In the genomic region with DNA sequence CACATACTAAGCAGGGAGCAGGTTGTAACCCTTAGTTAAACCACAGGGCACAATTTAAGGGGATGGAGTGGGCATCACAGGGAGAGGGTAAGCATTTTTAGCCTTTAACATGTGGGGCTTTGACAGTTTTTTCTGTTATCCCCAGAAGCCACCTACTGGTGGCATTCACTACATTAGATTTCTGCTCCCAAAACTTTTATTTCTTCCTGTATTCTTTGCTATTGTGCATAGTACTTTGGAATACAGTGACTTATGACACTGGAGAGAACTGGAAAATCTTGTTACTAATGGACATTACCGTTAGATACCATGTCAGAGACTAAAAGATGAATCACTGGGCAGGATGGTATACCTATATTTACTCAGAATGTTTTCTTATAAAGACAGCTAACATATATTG, we compare ENCODE assay signal across 18 cellular contexts. TPM values are rescaled to one million over a fixed set of nuclear protein-coding genes. Genes with fewer than 3 reads are reported as not detected.
DNase-seq lines count a peak whose midpoint lies in the region; FAIRE-seq and TF ChIP-seq lines count a peak whose summit lies in the region.
"Had no signal": no experiment of that assay in that cellular context is flagged by ENCODE, and none has a peak within 500 bp of the region (broad histone marks: within the 10 kb centered on the region; RNA-seq: fewer than 3 reads in every experiment).

No MANE protein-coding gene starts in this region.

- intact Hi-C loops in cardiac septum (cut with DNase I) = no loop called here

- H3K4me3 ChIP-seq in BE2C (ENCODE audit: low read depth, low read length) (no peak overlapping the region), KMS-11 (IDR thresholded peaks at IDR 0.05; ENCODE audit: insufficient read depth, low read depth, low read length) (no peak overlapping the region), adipocyte (ENCODE audit: low read length) (no peak overlapping the region), keratinocyte (ENCODE audit: control insufficient read depth in 2 of 3, extremely low read depth in 1 of 3, insufficient read depth in 2 of 3, low read depth in 1 of 3, low read length in 3 of 3) (no peak overlapping the region)
- H3K4me3 ChIP-seq: HAP-1, SJCRH30, vagina had no signal

- no peak overlapping the region for H2AFZ ChIP-seq in KMS-11 (ENCODE audit: low read depth)
- H2AFZ ChIP-seq in keratinocyte (ENCODE audit: control insufficient read depth, low read length) = no peak overlapping the region

- H3K4me2 ChIP-seq in KMS-11 (no peak overlapping the region), keratinocyte (ENCODE audit: control insufficient read depth, extremely low read depth, insufficient read depth, low read depth, low read length) (no peak overlapping the region)

- H3K36me3 ChIP-seq in BE2C = no peaks in the 10 kb centered on the region
- H3K36me3 ChIP-seq in KMS-11 (ENCODE audit: insufficient read depth) = no peaks in the 10 kb centered on the region
- no peaks in the 10 kb centered on the region for H3K36me3 ChIP-seq in adipocyte (ENCODE audit: control insufficient read depth, insufficient read depth, low read length, severe bottlenecking)
- H3K36me3 ChIP-seq in keratinocyte (ENCODE audit: control insufficient read depth in 2 of 2, extremely low read depth in 1 of 2, insufficient read depth in 2 of 2, low read length in 2 of 2) = no peaks in the 10 kb centered on the region
- H3K36me3 ChIP-seq: HAP-1, SJCRH30, vagina had no signal

- H3K79me2 ChIP-seq in KMS-11 (ENCODE audit: insufficient read depth, low read depth) = no peaks in the 10 kb centered on the region
- H3K79me2 ChIP-seq in keratinocyte (ENCODE audit: control insufficient read depth, insufficient read depth, low read length) = no peaks in the 10 kb centered on the region

- H3K9me3 ChIP-seq in BE2C (no peaks in the 10 kb centered on the region), adipocyte (ENCODE audit: control insufficient read depth, low read length) (no peaks in the 10 kb centered on the region), keratinocyte (ENCODE audit: control insufficient read depth, low read depth, low read length) (no peaks in the 10 kb centered on the region)
- H3K9me3 ChIP-seq: HAP-1, SJCRH30, vagina had no signal

- H3K4me1 ChIP-seq in BE2C (no peaks in the 10 kb centered on the region), KMS-11 (ENCODE audit: low read depth, poor library complexity, severe bottlenecking) (no peaks in the 10 kb centered on the region), adipocyte (ENCODE audit: control insufficient read depth, insufficient read depth, low read length) (no peaks in the 10 kb centered on the region), keratinocyte (ENCODE audit: control insufficient read depth, extremely low read depth, insufficient read depth, low read length) (no peaks in the 10 kb centered on the region)
- H3K4me1 ChIP-seq: vagina had no signal

- DNase-seq in BE2C = no peak
- DNase-seq in adipocyte (ENCODE audit: low read depth) = peak; percentile 6
- no peak for DNase-seq in keratinocyte (ENCODE audit: low read depth, low spot score)
- DNase-seq in NK-92 treated with Interleukin-12 subunit alpha and Interleukin-12 subunit beta, amount 100 ng/mL, for 24 hours (lab: John Stamatoyannopoulos, UW) = no peak
- no peak for DNase-seq in NCI-H226
- no peak for DNase-seq in cardiac septum (ENCODE audit: low spot score)
- no peak for DNase-seq in NCI-H526 treated with DMSO at 0.1 percent for 48 hours (lab: John Stamatoyannopoulos, UW)
- DNase-seq: activated CD4-positive, CD25-positive, alpha-beta regulatory T cell; CD4-positive, alpha-beta memory T cell; KBM-7; kidney; naive thymus-derived CD8-positive, alpha-beta T cell; NCI-H2227 treated with DMSO at 0.1 percent for 48 hours had no signal

- H3K27ac ChIP-seq in KMS-11 = no peak overlapping the region
- H3K27ac ChIP-seq in keratinocyte (ENCODE audit: control insufficient read depth, insufficient read depth, low read length) = no peak overlapping the region
- H3K27ac ChIP-seq: SJCRH30, vagina had no signal

- H3K27me3 ChIP-seq in BE2C (no peaks in the 10 kb centered on the region), KMS-11 (ENCODE audit: insufficient read depth, low read depth) (no peaks in the 10 kb centered on the region), adipocyte (replicated peaks; ENCODE audit: control insufficient read depth, insufficient read depth, low read length) (no peaks in the 10 kb centered on the region), keratinocyte (ENCODE audit: control insufficient read depth, extremely low read depth, insufficient read depth, low read length) (no peaks in the 10 kb centered on the region)
- H3K27me3 ChIP-seq: SJCRH30, vagina had no signal

- FAIRE-seq in keratinocyte (lab: Jason Lieb, UNC) = no peak
- FAIRE-seq: kidney had no signal

- dilution Hi-C loops in keratinocyte (cut with MboI; ENCODE audit: extremely low pct_ligation_motif_present, low sequenced_read_pairs) = no loop called here

- H3K9ac ChIP-seq in KMS-11 (no peak overlapping the region), adipocyte (ENCODE audit: low read length) (no peak overlapping the region), keratinocyte (ENCODE audit: control insufficient read depth, extremely low read depth, insufficient read depth, low read length) (no peak overlapping the region)

- no peaks in the 10 kb centered on the region for H3K9me1 ChIP-seq in keratinocyte (ENCODE audit: control insufficient read depth, extremely low read depth, insufficient read depth, low read length)

- TF ChIP-seq CTCF in BE2C (IDR thresholded peaks at IDR 0.05; ENCODE audit: low read depth, low read length) (peak; percentile 47), KMS-11 (conservative IDR thresholded peaks at IDR 0.05; ENCODE audit: low read depth, low read length) (peak; percentile 35), keratinocyte (optimal IDR thresholded peaks at IDR 0.05 in 1 of 3, IDR thresholded peaks at IDR 0.05 in 1 of 3, conservative IDR thresholded peaks at IDR 0.05 in 1 of 3; ENCODE audit: extremely low read depth in 1 of 3, insufficient read depth in 2 of 3, low read length in 3 of 3) (peak in 2 of 3 experiments; percentile 2 to 17)

- H4K20me1 ChIP-seq in KMS-11 (ENCODE audit: insufficient read depth) (no peaks in the 10 kb centered on the region), keratinocyte (ENCODE audit: control insufficient read depth, extremely low read depth, insufficient read depth, low read length) (no peaks in the 10 kb centered on the region)

RNA-seq across cellular contexts. Expression of gene TRIM75, which starts 7.3 kb away (rescaled TPM):
- not detected for polyA plus RNA-seq in BE2C (2012; ENCODE audit: insufficient read depth, insufficient read length, low read depth)
- not detected in 3 replicates for polyA plus RNA-seq in keratinocyte
- not detected for polyA plus RNA-seq in keratinocyte (2011; ENCODE audit: low read depth)
- not detected in 2 replicates for polyA plus RNA-seq in keratinocyte (2011; cell fraction: cytosol; rRNA removed)
- polyA plus RNA-seq in keratinocyte (2011; cell fraction: nucleus; rRNA removed) = not detected in 2 replicates
- polyA plus RNA-seq in keratinocyte (2012; ENCODE audit: low replicate concordance) = 0.28 TPM in 1 of 2 replicates, not detected in the other
- not detected in 3 replicates for polyA minus RNA-seq in keratinocyte
- polyA minus RNA-seq in keratinocyte (2011; cell fraction: cytosol; rRNA and poly(A)+ RNA removed) = not detected
- polyA minus RNA-seq in keratinocyte (2011; cell fraction: nucleus; rRNA and poly(A)+ RNA removed) = not detected in 2 replicates
- not detected for total RNA-seq in cardiac septum
- total RNA-seq: CD4-positive, alpha-beta memory T cell; fibroblast of lung; kidney; naive thymus-derived CD8-positive, alpha-beta T cell; vagina had no signal
- polyA plus RNA-seq: CD4-positive, alpha-beta memory T cell; fibroblast of lung; naive thymus-derived CD8-positive, alpha-beta T cell had no signal

RNA-seq across cellular contexts. Expression of gene TRIM60, which starts 29.1 kb away (rescaled TPM):
- not detected for polyA plus RNA-seq in BE2C (2012; ENCODE audit: insufficient read depth, insufficient read length, low read depth)
- polyA plus RNA-seq in keratinocyte = not detected in 3 replicates
- polyA plus RNA-seq in keratinocyte (2011; ENCODE audit: low read depth) = 0.10 TPM
- polyA plus RNA-seq in keratinocyte (2011; cell fraction: cytosol; rRNA removed) = not detected in 2 replicates
- polyA plus RNA-seq in keratinocyte (2011; cell fraction: nucleus; rRNA removed) = not detected in 2 replicates
- polyA plus RNA-seq in keratinocyte (2012; ENCODE audit: low replicate concordance) = not detected in 2 replicates
- polyA minus RNA-seq in keratinocyte = not detected in 3 replicates
- polyA minus RNA-seq in keratinocyte (2011; cell fraction: cytosol; rRNA and poly(A)+ RNA removed) = not detected
- not detected in 2 replicates for polyA minus RNA-seq in keratinocyte (2011; cell fraction: nucleus; rRNA and poly(A)+ RNA removed)
- not detected for total RNA-seq in cardiac septum
- total RNA-seq: CD4-positive, alpha-beta memory T cell; fibroblast of lung; kidney; naive thymus-derived CD8-positive, alpha-beta T cell; SJCRH30; vagina had no signal
- polyA plus RNA-seq: CD4-positive, alpha-beta memory T cell; fibroblast of lung; naive thymus-derived CD8-positive, alpha-beta T cell had no signal

RNA-seq across cellular contexts. Expression of gene TMEM192, which starts 51.7 kb away (rescaled TPM):
- 15.0 TPM for polyA plus RNA-seq in BE2C (2012; ENCODE audit: insufficient read depth, insufficient read length, low read depth)
- polyA plus RNA-seq in keratinocyte = 25.3 to 32.7 TPM (median 29.9 TPM) in 3 replicates
- 17.0 TPM for polyA plus RNA-seq in keratinocyte (2011; ENCODE audit: low read depth)
- polyA plus RNA-seq in keratinocyte (2011; cell fraction: cytosol; rRNA removed) = 21.1 and 45.5 TPM in 2 replicates
- polyA plus RNA-seq in keratinocyte (2011; cell fraction: nucleus; rRNA removed) = 28.8 and 30.9 TPM in 2 replicates
- polyA plus RNA-seq in keratinocyte (2012; ENCODE audit: low replicate concordance) = 16.5 and 16.8 TPM in 2 replicates
- 9.9 to 35.6 TPM (median 22.6 TPM) in 3 replicates for polyA minus RNA-seq in keratinocyte
- 7.1 TPM for polyA minus RNA-seq in keratinocyte (2011; cell fraction: cytosol; rRNA and poly(A)+ RNA removed)
- polyA minus RNA-seq in keratinocyte (2011; cell fraction: nucleus; rRNA and poly(A)+ RNA removed) = 26.8 and 44.1 TPM in 2 replicates
- total RNA-seq in cardiac septum = 10.6 TPM
